In genomic region chr3:168091961-168092360, GRCh38 we compare ENCODE assay signal across 13 cellular contexts. TPM values are rescaled to one million over a fixed set of nuclear protein-coding genes. Genes with fewer than 3 reads are reported as not detected.
DNase-seq lines count a peak whose midpoint lies in the region; ATAC-seq, FAIRE-seq and TF ChIP-seq lines count a peak whose summit lies in the region.
"Had no signal": no experiment of that assay in that cellular context is flagged by ENCODE, and none has a peak within 500 bp of the region (broad histone marks: within the 10 kb centered on the region; RNA-seq: fewer than 3 reads in every experiment).

No MANE protein-coding gene starts in this region.

- no peak overlapping the region for H3K27ac Mint-ChIP-seq in neural progenitor cell
- H3K27ac Mint-ChIP-seq: naive B cell had no signal

- POLR2A ChIA-PET in HCT116 (lab: Charles Lee) (no interaction called here), GM12878 (lab: Charles Lee) (interaction anchor here (1.0 kb wide), 1 partner anchor 29 kb away, joined by 3 read pairs; no protein-coding TSS in a partner anchor)

- no peak for TF ChIP-seq EP300 in GM12878 (IDR thresholded peaks at IDR 0.05; ENCODE audit: borderline replicate concordance in 1 of 2, control insufficient read depth in 1 of 2, low read depth in 2 of 2, low read length in 2 of 2)

- in situ Hi-C loops in GM12878 (cut with MboI) (no loop called here), ACHN (cut with HindIII; ENCODE audit: low pct_ligation_motif_present, low pct_unique_long_range_greater_than_20kb, low sequenced_read_pairs) (no loop called here)

- peaks cover 40% of the 10 kb centered on the region for H3K4me1 Mint-ChIP-seq in neural progenitor cell

- BruUV-seq in HCT116 (replicated peaks; lab: Mats Ljungman, UMichigan): no TSS peak
- no TSS peak for BruUV-seq in GM12878 (replicated peaks; lab: Mats Ljungman, UMichigan)

- no peak overlapping the region for H2AFZ ChIP-seq in HCT116 (ENCODE audit: low read depth, low read length, poor library complexity, severe bottlenecking)
- H2AFZ ChIP-seq in GM12878 (ENCODE audit: control insufficient read depth, low read depth, low read length): no peak overlapping the region
- no peak overlapping the region for H2AFZ ChIP-seq in neural progenitor cell (replicated peaks)

- CTCF ChIA-PET in HCT116 (lab: Charles Lee) (no interaction called here), GM12878 (lab: Yijun Ruan, JAX) (interaction anchor here (0.6 to 5.0 kb wide), 5 partner anchors 12 to 74 kb away, joined by 3 to 35 read pairs (median 21); no protein-coding TSS in a partner anchor)

- H4K20me1 ChIP-seq in HCT116 (ENCODE audit: insufficient read depth): no peaks in the 10 kb centered on the region
- H4K20me1 ChIP-seq in GM12878 (ENCODE audit: control insufficient read depth, insufficient read depth): no peaks in the 10 kb centered on the region
- H4K20me1 ChIP-seq in neural progenitor cell (ENCODE audit: low read depth): peaks cover 61% of the 10 kb centered on the region

- H3K9me3 Mint-ChIP-seq in neural progenitor cell: no peaks in the 10 kb centered on the region

- H3K9me3 ChIP-seq in HCT116 (ENCODE audit: control insufficient read depth in 1 of 2, insufficient read depth in 1 of 2, low read depth in 1 of 2, low read length in 2 of 2): no peaks in the 10 kb centered on the region
- H3K9me3 ChIP-seq in GM12878 (replicated peaks; ENCODE audit: control insufficient read depth, insufficient read depth, low read length): no peaks in the 10 kb centered on the region
- H3K9me3 ChIP-seq in neural progenitor cell (ENCODE audit: low read depth): no peaks in the 10 kb centered on the region
- H3K9me3 ChIP-seq: sigmoid colon had no signal

- no peak for FAIRE-seq in GM12878 (lab: Jason Lieb, UNC)

- H3K9ac ChIP-seq in HCT116 (ENCODE audit: low read length) (no peak overlapping the region), GM12878 (ENCODE audit: control insufficient read depth, insufficient read depth, low read length) (no peak overlapping the region), neural progenitor cell (no peak overlapping the region)

- DNase-seq in HCT116 (ENCODE audit: low read depth, low spot score) (no peak), NCI-H146 treated with DMSO at 0.1 percent for 48 hours (lab: John Stamatoyannopoulos, UW; ENCODE audit: unreplicated experiment) (peak; percentile 24), GM12878 (ENCODE audit: low read depth, low spot score) (no peak), neural progenitor cell (ENCODE audit: low spot score) (peak; percentile 15), OCI-M2 (lab: John Stamatoyannopoulos, UW; ENCODE audit: unreplicated experiment) (no peak), ACHN (no peak), HUDEP-2 (lab: John Stamatoyannopoulos, UW; ENCODE audit: unreplicated experiment in 76 of 76) (no peak)
- DNase-seq: foreskin fibroblast, naive B cell, NCI-H345, sigmoid colon, WERI-Rb-1 had no signal

- TF ChIP-seq RAD21 in HCT116 (IDR thresholded peaks at IDR 0.05; ENCODE audit: low read depth): no peak
- no peak for TF ChIP-seq RAD21 in GM12878 (IDR thresholded peaks at IDR 0.05; ENCODE audit: insufficient read depth, low read depth, low read length)

- peak overlapping the region; percentile 11; the same call in 1 of the 2 replicates for H3K4me2 ChIP-seq in HCT116 (ENCODE audit: low read length)
- H3K4me2 ChIP-seq in GM12878 (ENCODE audit: control insufficient read depth, insufficient read depth): peak overlapping the region; percentile 65
- H3K4me2 ChIP-seq in neural progenitor cell: no peak overlapping the region

- TF ChIP-seq POLR2A in HCT116 (IDR thresholded peaks at IDR 0.05; ENCODE audit: borderline replicate concordance, extremely low read depth, insufficient read depth, insufficient read length): no peak
- no peak for TF ChIP-seq POLR2A in GM12878 (IDR thresholded peaks at IDR 0.05; ENCODE audit: low read depth, low read length)

- H3K79me2 ChIP-seq in HCT116 (ENCODE audit: insufficient read depth, low read length) (peaks cover 46% of the 10 kb centered on the region), GM12878 (ENCODE audit: control insufficient read depth, insufficient read depth, low read length) (peaks cover 78% of the 10 kb centered on the region), neural progenitor cell (ENCODE audit: low read depth) (peaks cover 74% of the 10 kb centered on the region)

- H3K27ac ChIP-seq in HCT116 (ENCODE audit: low read depth, low read length): no peak overlapping the region
- H3K27ac ChIP-seq in GM12878 (ENCODE audit: control insufficient read depth, insufficient read depth): no peak overlapping the region
- H3K27ac ChIP-seq in neural progenitor cell: no peak overlapping the region
- H3K27ac ChIP-seq: sigmoid colon, WERI-Rb-1 had no signal

- H3K36me3 Mint-ChIP-seq in neural progenitor cell: no peaks in the 10 kb centered on the region
- H3K36me3 Mint-ChIP-seq: naive B cell had no signal

- SMC1A ChIA-PET in GM12878 (lab: Charles Lee; ENCODE audit: uncharacterized antibody, unreplicated experiment): interaction anchor here (0.6 to 7.9 kb wide), 7 partner anchors 12 to 73 kb away, joined by 3 to 67 read pairs (median 4); no protein-coding TSS in a partner anchor

- H3K36me3 ChIP-seq in HCT116 (ENCODE audit: control insufficient read depth in 1 of 2, insufficient read depth in 2 of 2, low read length in 2 of 2) (no peaks in the 10 kb centered on the region), GM12878 (ENCODE audit: control insufficient read depth in 2 of 2, insufficient read depth in 2 of 2, low read length in 1 of 2) (no peaks in the 10 kb centered on the region), neural progenitor cell (no peaks in the 10 kb centered on the region)
- H3K36me3 ChIP-seq: sigmoid colon, WERI-Rb-1 had no signal

- H3K4me1 ChIP-seq in HCT116 (ENCODE audit: control insufficient read depth in 1 of 2, insufficient read depth in 2 of 2, low read length in 2 of 2) (peaks cover 45 to 51% of the 10 kb centered on the region in 2 experiments), GM12878 (ENCODE audit: control insufficient read depth, insufficient read depth, low read length) (peaks cover 5% of the 10 kb centered on the region), neural progenitor cell (peaks cover 27% of the 10 kb centered on the region)

- intact Hi-C loops in HCT116 (cut with micrococcal nuclease): no loop called here
- intact Hi-C loops in GM12878 (cut with micrococcal nuclease; ENCODE audit: unreplicated experiment): loop anchor here (10.0 kb wide), 1 partner anchor 357 kb away; the partner anchor contains the start of genes PDCD10 and SERPINI1

- H3K9me2 ChIP-seq in HCT116 (ENCODE audit: insufficient read depth): no peaks in the 10 kb centered on the region

- H3F3A ChIP-seq in neural progenitor cell (ENCODE audit: low read depth): peaks cover 18% of the 10 kb centered on the region

- H3K27me3 Mint-ChIP-seq in neural progenitor cell (ENCODE audit: insufficient read depth, low read depth): no peaks in the 10 kb centered on the region
- H3K27me3 Mint-ChIP-seq: naive B cell had no signal

- no peaks in the 10 kb centered on the region for H3K27me3 ChIP-seq in HCT116 (ENCODE audit: insufficient read depth, low read length)
- H3K27me3 ChIP-seq in GM12878 (replicated peaks in 1 of 2; ENCODE audit: control insufficient read depth in 2 of 2, insufficient read depth in 2 of 2, low read length in 1 of 2): no peaks in the 10 kb centered on the region
- no peaks in the 10 kb centered on the region for H3K27me3 ChIP-seq in neural progenitor cell
- H3K27me3 ChIP-seq: sigmoid colon had no signal

- ATAC-seq in HCT116 (no peak), GM12878 (no peak)
- ATAC-seq: Right ventricle myocardium inferior had no signal

- H3K4me3 Mint-ChIP-seq in neural progenitor cell: no peak overlapping the region

- H3K4me3 ChIP-seq in HCT116 (replicated peaks in 1 of 2; ENCODE audit: low read depth in 1 of 2, low read length in 2 of 2) (no peak overlapping the region), GM12878 (peak overlapping the region; percentile 76), neural progenitor cell (no peak overlapping the region)
- H3K4me3 ChIP-seq: sigmoid colon had no signal

- TF ChIP-seq CTCF in HCT116 (IDR thresholded peaks at IDR 0.05 in 2 of 3, conservative IDR thresholded peaks at IDR 0.05 in 1 of 3; ENCODE audit: borderline replicate concordance in 1 of 3, insufficient read depth in 1 of 3, low read depth in 2 of 3, low read length in 2 of 3) (no peak), GM12878 (IDR thresholded peaks at IDR 0.05 in 2 of 3, conservative IDR thresholded peaks at IDR 0.05 in 1 of 3; ENCODE audit: control insufficient read depth in 2 of 3, extremely low read depth in 1 of 3, insufficient read depth in 1 of 3, low read depth in 3 of 3, low read length in 3 of 3) (no peak), neural progenitor cell (IDR thresholded peaks at IDR 0.05) (no peak)

- RAD21 ChIA-PET in HCT116 (lab: Charles Lee; ENCODE audit: low non-redundant PET in 1 of 2, low total read pairs in 2 of 2, uncharacterized antibody in 2 of 2, unreplicated experiment in 2 of 2): no interaction called here
- RAD21 ChIA-PET in GM12878 (lab: Charles Lee; ENCODE audit: unreplicated experiment): interaction anchor here (0.6 to 1.3 kb wide), 5 partner anchors 10 to 69 kb away, joined by 3 to 6 read pairs (median 3); no protein-coding TSS in a partner anchor

TF ChIP-seq in HCT116, 20 proteins besides CTCF, POLR2A, EP300 and RAD21 (continues in another document):
- no peak for TF ChIP-seq SIN3A (IDR thresholded peaks at IDR 0.05; ENCODE audit: low read depth)
- no peak for TF ChIP-seq EZH2 (IDR thresholded peaks at IDR 0.05)

TF ChIP-seq in GM12878, 131 proteins besides CTCF, POLR2A, EP300 and RAD21 (continues in another document):
- no peak for TF ChIP-seq ESRRA (IDR thresholded peaks at IDR 0.05; ENCODE audit: low read length)
- TF ChIP-seq YY1 (IDR thresholded peaks at IDR 0.05; ENCODE audit: low read depth, low read length): no peak

RNA-seq across cellular contexts. Expression of gene GOLIM4, which starts 3.8 kb away (rescaled TPM):
- 10.6 TPM for total RNA-seq in HCT116 (2021; ENCODE audit: unreplicated experiment)
- 3.6 and 3.9 TPM in 2 replicates for polyA plus RNA-seq in HCT116 (2012)
- total RNA-seq in GM12878 (2013; cell fraction: nucleolus; rRNA removed): 42.8 and 52.3 TPM in 2 replicates
- 19.4 and 22.0 TPM in 2 replicates for total RNA-seq in GM12878 (2014; rRNA removed)
- total RNA-seq in GM12878 (2014; rRNA removed; fragmentation: Illumina TruSeq; extraction: Trizol): 25.2 and 26.2 TPM in 2 replicates
- total RNA-seq in GM12878 (2021): 19.3 and 20.1 TPM in 2 replicates
- polyA plus RNA-seq in GM12878 (2011; ENCODE audit: low read depth): 6.4 TPM
- 11.7 and 12.9 TPM in 2 replicates for polyA plus RNA-seq in GM12878 (2011; rRNA removed)
- 9.0 and 12.2 TPM in 2 replicates for polyA plus RNA-seq in GM12878 (2011; cell fraction: cytosol; rRNA removed)
- polyA plus RNA-seq in GM12878 (2011; cell fraction: nucleus; rRNA removed): 12.0 and 16.4 TPM in 2 replicates
- 9.6 and 12.5 TPM in 2 replicates for polyA plus RNA-seq in GM12878 (2012)
- 24.2 and 24.6 TPM in 2 replicates for polyA plus RNA-seq in GM12878 (2014; fragmentation: Illumina TruSeq; extraction: Trizol)
- 10 to 100 TPM; 11.1 to 14.6 TPM for polyA plus RNA-seq in GM12878 (2014; fragmentation: Nextera tagmentation; extraction: Ambion mirVana)
- polyA plus RNA-seq in GM12878 (2014; rRNA removed): 14.4 TPM in 2 replicates
- 10 to 100 TPM; 26.6 to 32.4 TPM for polyA plus RNA-seq in GM12878 (2016; fragmentation: Nextera tagmentation; extraction: Ambion mirVana)
- polyA minus RNA-seq in GM12878 (2011; rRNA and poly(A)+ RNA removed): 15.4 and 25.7 TPM in 2 replicates
- polyA minus RNA-seq in GM12878 (2011; cell fraction: cytosol; rRNA and poly(A)+ RNA removed): 10.0 and 15.3 TPM in 2 replicates
- polyA minus RNA-seq in GM12878 (2011; cell fraction: nucleus; rRNA and poly(A)+ RNA removed): 12.0 and 26.5 TPM in 2 replicates
- 22.9 and 23.0 TPM in 2 replicates for total RNA-seq in neural progenitor cell (ENCODE audit: low replicate concordance)

Comparison
In these comparisons a context has a peak if more than half of its experiments do, and no peak if none do; other contexts are left out.
1. DNase-seq: peak in NCI-H146 treated with DMSO at 0.1 percent for 48 hours (single experiment) and neural progenitor cell (single experiment); none in HCT116 (single experiment), GM12878 (single experiment), OCI-M2 (single experiment), ACHN (single experiment) and HUDEP-2 (0 of 76).